1 cellular context compared by ENCODE assay signal in genomic region chr17:42248351-42249179, GRCh38.
TF ChIP-seq lines count a peak whose summit lies in the region.

No MANE protein-coding gene starts in this region.

TF ChIP-seq in HepG2, 621 proteins besides CTCF, POLR2A, EP300 and RAD21 (continued from another document and continues in another):
- TF ChIP-seq, protein P1, sequence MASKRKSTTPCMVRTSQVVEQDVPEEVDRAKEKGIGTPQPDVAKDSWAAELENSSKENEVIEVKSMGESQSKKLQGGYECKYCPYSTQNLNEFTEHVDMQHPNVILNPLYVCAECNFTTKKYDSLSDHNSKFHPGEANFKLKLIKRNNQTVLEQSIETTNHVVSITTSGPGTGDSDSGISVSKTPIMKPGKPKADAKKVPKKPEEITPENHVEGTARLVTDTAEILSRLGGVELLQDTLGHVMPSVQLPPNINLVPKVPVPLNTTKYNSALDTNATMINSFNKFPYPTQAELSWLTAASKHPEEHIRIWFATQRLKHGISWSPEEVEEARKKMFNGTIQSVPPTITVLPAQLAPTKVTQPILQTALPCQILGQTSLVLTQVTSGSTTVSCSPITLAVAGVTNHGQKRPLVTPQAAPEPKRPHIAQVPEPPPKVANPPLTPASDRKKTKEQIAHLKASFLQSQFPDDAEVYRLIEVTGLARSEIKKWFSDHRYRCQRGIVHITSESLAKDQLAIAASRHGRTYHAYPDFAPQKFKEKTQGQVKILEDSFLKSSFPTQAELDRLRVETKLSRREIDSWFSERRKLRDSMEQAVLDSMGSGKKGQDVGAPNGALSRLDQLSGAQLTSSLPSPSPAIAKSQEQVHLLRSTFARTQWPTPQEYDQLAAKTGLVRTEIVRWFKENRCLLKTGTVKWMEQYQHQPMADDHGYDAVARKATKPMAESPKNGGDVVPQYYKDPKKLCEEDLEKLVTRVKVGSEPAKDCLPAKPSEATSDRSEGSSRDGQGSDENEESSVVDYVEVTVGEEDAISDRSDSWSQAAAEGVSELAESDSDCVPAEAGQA (IDR thresholded peaks at IDR 0.05; ENCODE audit: low read depth): peak; percentile 65
- TF ChIP-seq, protein P1 (CRISPR knock-in tag; IDR thresholded peaks at IDR 0.05; ENCODE audit: borderline replicate concordance): no peak
- TF ChIP-seq ZNF556 (CRISPR knock-in tag; IDR thresholded peaks at IDR 0.05; ENCODE audit: borderline replicate concordance): no peak
- TF ChIP-seq, protein P2, sequence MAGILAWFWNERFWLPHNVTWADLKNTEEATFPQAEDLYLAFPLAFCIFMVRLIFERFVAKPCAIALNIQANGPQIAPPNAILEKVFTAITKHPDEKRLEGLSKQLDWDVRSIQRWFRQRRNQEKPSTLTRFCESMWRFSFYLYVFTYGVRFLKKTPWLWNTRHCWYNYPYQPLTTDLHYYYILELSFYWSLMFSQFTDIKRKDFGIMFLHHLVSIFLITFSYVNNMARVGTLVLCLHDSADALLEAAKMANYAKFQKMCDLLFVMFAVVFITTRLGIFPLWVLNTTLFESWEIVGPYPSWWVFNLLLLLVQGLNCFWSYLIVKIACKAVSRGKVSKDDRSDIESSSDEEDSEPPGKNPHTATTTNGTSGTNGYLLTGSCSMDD (CRISPR knock-in tag; IDR thresholded peaks at IDR 0.05): no peak
- TF ChIP-seq MED1 (CRISPR knock-in tag; IDR thresholded peaks at IDR 0.05): peak; percentile 54
- peak; percentile 36; the same call in 1 of the 2 replicates for TF ChIP-seq KDM2A (CRISPR knock-in tag; IDR thresholded peaks at IDR 0.05; ENCODE audit: borderline replicate concordance, low read depth)
- no peak for TF ChIP-seq AKAP8 (CRISPR knock-in tag; IDR thresholded peaks at IDR 0.05)
- no peak for TF ChIP-seq E2F1 (CRISPR knock-in tag; IDR thresholded peaks at IDR 0.05)
- no peak for TF ChIP-seq ZNF549 (CRISPR knock-in tag; IDR thresholded peaks at IDR 0.05)
- TF ChIP-seq SNAI1 (CRISPR knock-in tag; IDR thresholded peaks at IDR 0.05; ENCODE audit: borderline replicate concordance): no peak
- TF ChIP-seq SMARCE1 (IDR thresholded peaks at IDR 0.05; ENCODE audit: borderline replicate concordance): no peak
- TF ChIP-seq ELF1 (CRISPR knock-in tag; IDR thresholded peaks at IDR 0.05): peak; percentile 95
- peak; percentile 65 for TF ChIP-seq SALL1 (CRISPR knock-in tag; IDR thresholded peaks at IDR 0.05)
- TF ChIP-seq, protein P3, sequence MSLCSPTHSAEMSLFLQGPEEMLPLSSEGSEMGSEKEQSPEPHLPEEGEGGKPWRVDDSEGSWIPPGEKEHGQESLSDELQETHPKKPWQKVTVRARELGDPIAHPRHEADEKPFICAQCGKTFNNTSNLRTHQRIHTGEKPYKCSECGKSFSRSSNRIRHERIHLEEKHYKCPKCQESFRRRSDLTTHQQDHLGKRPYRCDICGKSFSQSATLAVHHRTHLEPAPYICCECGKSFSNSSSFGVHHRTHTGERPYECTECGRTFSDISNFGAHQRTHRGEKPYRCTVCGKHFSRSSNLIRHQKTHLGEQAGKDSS (CRISPR knock-in tag; IDR thresholded peaks at IDR 0.05; ENCODE audit: borderline replicate concordance, low read depth): no peak
- TF ChIP-seq MBNL3 (CRISPR knock-in tag; conservative IDR thresholded peaks at IDR 0.05): no peak
- TF ChIP-seq MTF2 (CRISPR knock-in tag; IDR thresholded peaks at IDR 0.05; ENCODE audit: borderline replicate concordance): 0 out of 2 replicates have a peak, but pooled peaks have one; percentile 39
- peak; percentile 71; the same call in 1 of the 2 replicates for TF ChIP-seq PHF21A (CRISPR knock-in tag; IDR thresholded peaks at IDR 0.05)
- no peak for TF ChIP-seq PLRG1 (conservative IDR thresholded peaks at IDR 0.05)
- TF ChIP-seq, protein P4, sequence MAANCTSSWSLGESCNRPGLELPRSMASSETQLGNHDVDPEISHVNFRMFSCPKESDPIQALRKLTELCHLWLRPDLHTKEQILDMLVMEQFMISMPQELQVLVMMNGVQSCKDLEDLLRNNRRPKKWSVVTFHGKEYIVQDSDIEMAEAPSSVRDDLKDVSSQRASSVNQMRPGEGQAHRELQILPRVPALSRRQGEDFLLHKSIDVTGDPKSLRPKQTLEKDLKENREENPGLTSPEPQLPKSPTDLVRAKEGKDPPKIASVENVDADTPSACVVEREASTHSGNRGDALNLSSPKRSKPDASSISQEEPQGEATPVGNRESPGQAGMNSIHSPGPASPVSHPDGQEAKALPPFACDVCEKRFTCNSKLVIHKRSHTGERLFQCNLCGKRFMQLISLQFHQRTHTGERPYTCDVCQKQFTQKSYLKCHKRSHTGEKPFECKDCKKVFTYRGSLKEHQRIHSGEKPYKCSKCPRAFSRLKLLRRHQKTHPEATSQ (CRISPR knock-in tag; IDR thresholded peaks at IDR 0.05; ENCODE audit: borderline replicate concordance): no peak
- TF ChIP-seq CREB3 (CRISPR knock-in tag; IDR thresholded peaks at IDR 0.05): no peak
- TF ChIP-seq CHCHD3 (CRISPR knock-in tag; IDR thresholded peaks at IDR 0.05): no peak
- TF ChIP-seq, protein P5, sequence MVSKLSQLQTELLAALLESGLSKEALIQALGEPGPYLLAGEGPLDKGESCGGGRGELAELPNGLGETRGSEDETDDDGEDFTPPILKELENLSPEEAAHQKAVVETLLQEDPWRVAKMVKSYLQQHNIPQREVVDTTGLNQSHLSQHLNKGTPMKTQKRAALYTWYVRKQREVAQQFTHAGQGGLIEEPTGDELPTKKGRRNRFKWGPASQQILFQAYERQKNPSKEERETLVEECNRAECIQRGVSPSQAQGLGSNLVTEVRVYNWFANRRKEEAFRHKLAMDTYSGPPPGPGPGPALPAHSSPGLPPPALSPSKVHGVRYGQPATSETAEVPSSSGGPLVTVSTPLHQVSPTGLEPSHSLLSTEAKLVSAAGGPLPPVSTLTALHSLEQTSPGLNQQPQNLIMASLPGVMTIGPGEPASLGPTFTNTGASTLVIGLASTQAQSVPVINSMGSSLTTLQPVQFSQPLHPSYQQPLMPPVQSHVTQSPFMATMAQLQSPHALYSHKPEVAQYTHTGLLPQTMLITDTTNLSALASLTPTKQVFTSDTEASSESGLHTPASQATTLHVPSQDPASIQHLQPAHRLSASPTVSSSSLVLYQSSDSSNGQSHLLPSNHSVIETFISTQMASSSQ (IDR thresholded peaks at IDR 0.05; ENCODE audit: low read depth): no peak
- TF ChIP-seq, protein P5 (CRISPR knock-in tag; IDR thresholded peaks at IDR 0.05; ENCODE audit: borderline replicate concordance): 0 out of 2 replicates have a peak, but pooled peaks have one; percentile 30
- TF ChIP-seq KLF6 (CRISPR knock-in tag; IDR thresholded peaks at IDR 0.05): peak; percentile 58; the same call in 1 of the 2 replicates
- no peak for TF ChIP-seq HMGA1 (CRISPR knock-in tag; conservative IDR thresholded peaks at IDR 0.05)
- peak; percentile 71; the same call in 1 of the 2 replicates for TF ChIP-seq ZNF670 (CRISPR knock-in tag; IDR thresholded peaks at IDR 0.05; ENCODE audit: borderline replicate concordance)
- TF ChIP-seq ATF5 (CRISPR knock-in tag; IDR thresholded peaks at IDR 0.05; ENCODE audit: low read depth): no peak
- TF ChIP-seq KDM5B (CRISPR knock-in tag; IDR thresholded peaks at IDR 0.05; ENCODE audit: borderline replicate concordance): no peak
- TF ChIP-seq KLF12 (CRISPR knock-in tag; IDR thresholded peaks at IDR 0.05; ENCODE audit: borderline replicate concordance): no peak
- TF ChIP-seq TRAFD1 (CRISPR knock-in tag; IDR thresholded peaks at IDR 0.05; ENCODE audit: borderline replicate concordance): no peak
- no peak for TF ChIP-seq ZNF878 (CRISPR knock-in tag; IDR thresholded peaks at IDR 0.05)
- TF ChIP-seq TFAP4 (IDR thresholded peaks at IDR 0.05; ENCODE audit: borderline replicate concordance, low read depth): 0 out of 2 replicates have a peak, but pooled peaks have one; percentile 46
- no peak for TF ChIP-seq CBX2 (IDR thresholded peaks at IDR 0.05; ENCODE audit: low read depth, low read length)
- no peak for TF ChIP-seq CBX2 (CRISPR knock-in tag; IDR thresholded peaks at IDR 0.05; ENCODE audit: low read depth)
- TF ChIP-seq, protein P6, sequence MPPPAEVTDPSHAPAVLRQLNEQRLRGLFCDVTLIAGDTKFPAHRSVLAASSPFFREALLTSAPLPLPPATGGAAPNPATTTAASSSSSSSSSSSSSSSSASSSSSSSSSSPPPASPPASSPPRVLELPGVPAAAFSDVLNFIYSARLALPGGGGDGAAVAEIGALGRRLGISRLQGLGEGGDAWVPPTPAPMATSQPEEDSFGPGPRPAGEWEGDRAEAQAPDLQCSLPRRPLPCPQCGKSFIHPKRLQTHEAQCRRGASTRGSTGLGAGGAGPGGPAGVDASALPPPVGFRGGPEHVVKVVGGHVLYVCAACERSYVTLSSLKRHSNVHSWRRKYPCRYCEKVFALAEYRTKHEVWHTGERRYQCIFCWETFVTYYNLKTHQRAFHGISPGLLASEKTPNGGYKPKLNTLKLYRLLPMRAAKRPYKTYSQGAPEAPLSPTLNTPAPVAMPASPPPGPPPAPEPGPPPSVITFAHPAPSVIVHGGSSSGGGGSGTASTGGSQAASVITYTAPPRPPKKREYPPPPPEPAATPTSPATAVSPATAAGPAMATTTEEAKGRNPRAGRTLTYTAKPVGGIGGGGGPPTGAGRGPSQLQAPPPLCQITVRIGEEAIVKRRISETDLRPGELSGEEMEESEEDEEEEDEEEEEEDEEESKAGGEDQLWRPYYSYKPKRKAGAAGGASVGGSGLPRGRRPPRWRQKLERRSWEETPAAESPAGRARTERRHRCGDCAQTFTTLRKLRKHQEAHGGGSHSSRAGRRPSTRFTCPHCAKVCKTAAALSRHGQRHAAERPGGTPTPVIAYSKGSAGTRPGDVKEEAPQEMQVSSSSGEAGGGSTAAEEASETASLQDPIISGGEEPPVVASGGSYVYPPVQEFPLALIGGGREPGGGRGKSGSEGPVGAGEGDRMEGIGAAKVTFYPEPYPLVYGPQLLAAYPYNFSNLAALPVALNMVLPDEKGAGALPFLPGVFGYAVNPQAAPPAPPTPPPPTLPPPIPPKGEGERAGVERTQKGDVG (CRISPR knock-in tag; IDR thresholded peaks at IDR 0.05; ENCODE audit: borderline replicate concordance): no peak
